ENCODE assay signal across 8 cellular contexts in the genomic region with DNA sequence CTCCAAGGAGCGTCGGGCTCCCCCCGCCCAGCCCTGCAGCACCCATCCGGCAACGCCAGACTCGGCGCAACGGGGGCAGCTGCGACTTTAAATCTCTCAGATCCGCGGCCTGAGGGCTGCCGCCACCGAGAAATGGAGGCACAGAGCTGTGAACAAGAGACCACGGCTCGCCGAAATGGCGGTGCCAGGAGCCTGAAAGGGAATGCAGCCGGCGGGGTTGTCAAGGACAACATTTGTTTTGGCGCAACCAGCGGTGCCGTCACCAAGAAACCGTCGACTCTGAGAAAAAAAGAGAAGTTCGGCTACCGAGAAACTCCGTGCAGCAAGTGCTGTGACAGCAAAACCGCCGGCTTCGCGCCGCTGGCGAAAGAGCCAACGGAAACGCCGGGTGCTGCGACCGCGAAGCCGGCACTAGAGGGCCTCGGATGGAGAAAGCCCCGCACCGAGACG. TPM values are rescaled to one million over a fixed set of nuclear protein-coding genes. Genes with fewer than 3 reads are reported as not detected.
A peak's percentile ranks its signal among the peaks of the same experiment; 100 is the strongest.
DNase-seq lines count a peak whose midpoint lies in the region; ATAC-seq and TF ChIP-seq lines count a peak whose summit lies in the region.

No MANE protein-coding gene starts in this region.

- POLR2A ChIA-PET in activated CD4-positive, alpha-beta memory T cell treated with anti-CD3 and anti-CD28 coated beads for 36 hours (lab: Charles Lee) = interaction anchor here (0.6 to 3.2 kb wide), 16 partner anchors 10 to 1138 kb away, joined by 4 to 53 read pairs (median 10); a partner anchor contains a TSS

- CTCF ChIA-PET in activated CD4-positive, alpha-beta memory T cell treated with anti-CD3 and anti-CD28 coated beads for 36 hours (lab: Charles Lee) = interaction anchor here (1.0 to 4.2 kb wide), 16 partner anchors 19 to 348 kb away, joined by 3 to 64 read pairs (median 12); a partner anchor contains a TSS

- intact Hi-C loops in activated CD4-positive, alpha-beta memory T cell treated with anti-CD3 and anti-CD28 coated beads for 36 hours (cut with micrococcal nuclease) = no loop called here

- peak overlapping the region; percentile 96 for H3K27ac Mint-ChIP-seq in activated CD4-positive, alpha-beta memory T cell treated with anti-CD3 and anti-CD28 coated beads for 36 hours
- peak overlapping the region; percentile 95 to 100 for H3K27ac Mint-ChIP-seq in effector memory CD8-positive, alpha-beta T cell

- H3K4me3 ChIP-seq in mononuclear cell (ENCODE audit: low read length) = peak overlapping the region; percentile 70

- no peak for DNase-seq in AG09319 (ENCODE audit: extremely low read depth, low read depth)
- DNase-seq in NCI-H510A treated with DMSO at 0.1 percent for 48 hours (lab: John Stamatoyannopoulos, UW) = peak; percentile 81
- DNase-seq in activated CD4-positive, alpha-beta memory T cell treated with anti-CD3 and anti-CD28 coated beads for 36 hours = peak; percentile 84
- DNase-seq in effector memory CD8-positive, alpha-beta T cell = peak; percentile 84 to 86 (median 84)
- DNase-seq in stimulated activated CD8-positive, alpha-beta memory T cell treated with anti-CD3 and anti-CD28 coated beads, Interleukin-7, amount 100 ng/mL, for 1 hour (ENCODE audit: low read depth in 2 of 2) = peak; percentile 70 to 76

- no peaks in the 10 kb centered on the region for H3K27me3 Mint-ChIP-seq in activated CD4-positive, alpha-beta memory T cell treated with anti-CD3 and anti-CD28 coated beads for 36 hours
- H3K27me3 Mint-ChIP-seq in effector memory CD8-positive, alpha-beta T cell = no peaks in the 10 kb centered on the region

- peaks cover 34% of the 10 kb centered on the region for H3K4me1 Mint-ChIP-seq in activated CD4-positive, alpha-beta memory T cell treated with anti-CD3 and anti-CD28 coated beads for 36 hours (ENCODE audit: low read depth)
- H3K4me1 Mint-ChIP-seq in effector memory CD8-positive, alpha-beta T cell (ENCODE audit: low read depth in 2 of 2) = peaks cover 47 to 56% of the 10 kb centered on the region in 2 donors

- H3K36me3 Mint-ChIP-seq in activated CD4-positive, alpha-beta memory T cell treated with anti-CD3 and anti-CD28 coated beads for 36 hours = peaks cover 1% of the 10 kb centered on the region
- peaks cover 72% of the 10 kb centered on the region for H3K36me3 Mint-ChIP-seq in effector memory CD8-positive, alpha-beta T cell (ENCODE audit: insufficient read depth)

- H3K4me3 Mint-ChIP-seq in activated CD4-positive, alpha-beta memory T cell treated with anti-CD3 and anti-CD28 coated beads for 36 hours = peak overlapping the region; percentile 94
- peak overlapping the region; percentile 94 to 100 for H3K4me3 Mint-ChIP-seq in effector memory CD8-positive, alpha-beta T cell

- TF ChIP-seq CTCF in AG09319 (IDR thresholded peaks at IDR 0.05; ENCODE audit: low read depth, low read length) = peak; percentile 22

- ATAC-seq in GM18870 (IDR thresholded peaks at IDR 0.05; ENCODE audit: unreplicated experiment) = peak; percentile 19
- ATAC-seq in HG03139 (IDR thresholded peaks at IDR 0.05; ENCODE audit: unreplicated experiment) = peak; percentile 18
- peak; percentile 44 for ATAC-seq in effector memory CD8-positive, alpha-beta T cell (replicated peaks)

- H3K9me3 ChIP-seq in mononuclear cell (ENCODE audit: low read depth, low read length) = no peaks in the 10 kb centered on the region

- H3K9me3 Mint-ChIP-seq in activated CD4-positive, alpha-beta memory T cell treated with anti-CD3 and anti-CD28 coated beads for 36 hours = no peaks in the 10 kb centered on the region
- H3K9me3 Mint-ChIP-seq in effector memory CD8-positive, alpha-beta T cell = no peaks in the 10 kb centered on the region

- H3K4me1 ChIP-seq in mononuclear cell (ENCODE audit: insufficient read depth, low read length) = peaks cover 36% of the 10 kb centered on the region

- H3K27me3 ChIP-seq in mononuclear cell (ENCODE audit: insufficient read depth, low read length) = no peaks in the 10 kb centered on the region

RNA-seq across cellular contexts. Expression of a gene that starts 2.1 kb away (rescaled TPM):
- total RNA-seq in activated CD4-positive, alpha-beta memory T cell treated with anti-CD3 and anti-CD28 coated beads for 36 hours = 1 to 10 TPM; 2.8 to 3.8 TPM
- total RNA-seq in mononuclear cell = 31.4 TPM
